In the genomic region with DNA sequence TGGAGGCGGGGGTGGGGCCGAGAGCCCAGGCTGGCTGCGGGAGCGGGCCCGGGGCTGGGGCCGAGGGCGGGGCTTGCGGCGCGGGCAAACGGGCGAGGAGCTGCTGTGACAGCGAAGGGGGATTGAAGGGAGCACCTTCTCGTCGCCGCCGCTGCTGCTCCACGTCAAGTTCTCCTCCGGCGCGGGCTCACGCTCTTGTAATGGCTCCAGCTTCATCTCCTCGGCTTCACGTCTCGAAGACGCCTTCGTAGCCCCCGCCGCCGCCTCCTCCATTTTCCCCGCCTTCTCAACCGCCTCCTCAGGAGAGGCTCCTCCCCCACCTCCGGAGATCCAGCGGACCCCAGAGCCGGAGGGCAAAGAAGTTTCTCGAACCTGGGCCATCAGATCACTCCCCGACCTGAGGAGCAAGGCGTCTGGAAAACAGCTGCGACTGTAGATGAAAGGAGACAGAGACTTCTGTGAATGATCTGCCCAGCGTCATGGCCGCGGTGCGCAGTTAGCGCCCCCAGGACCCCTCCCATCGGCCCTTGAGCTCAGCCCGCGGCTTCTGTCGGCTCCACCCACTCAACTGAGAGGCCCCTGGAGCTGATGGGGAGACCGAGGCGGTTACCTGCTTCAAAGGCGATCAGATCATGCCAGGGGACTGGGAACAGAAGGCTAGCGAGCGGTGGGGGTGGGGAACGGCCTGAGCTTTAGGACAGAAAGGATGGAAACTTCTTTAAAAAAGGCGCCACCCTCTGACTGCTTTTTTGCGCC, we compare ENCODE assay signal across 8 cellular contexts. TPM values are rescaled to one million over a fixed set of nuclear protein-coding genes. Genes with fewer than 3 reads are reported as not detected.
DNase-seq lines count a peak whose midpoint lies in the region; ATAC-seq and TF ChIP-seq lines count a peak whose summit lies in the region.

No MANE protein-coding gene starts in this region.

- H3K4me1 Mint-ChIP-seq in activated CD8-positive, alpha-beta memory T cell treated with anti-CD3 and anti-CD28 coated beads, Interleukin-2, amount 10 ng/mL, durations not matched to agents 7 days and 5 days: peaks cover 5% of the 10 kb centered on the region
- H3K4me1 Mint-ChIP-seq in endodermal cell: no peaks in the 10 kb centered on the region
- H3K4me1 Mint-ChIP-seq in stimulated activated memory B cell treated with anti-CD40 and anti-IgM and Interleukin-4, amounts not matched to agents 10 μg/mL and 1 μg/mL and 100 μg/mL, for 72 hours: peaks cover 17% of the 10 kb centered on the region

- CTCF ChIA-PET in activated CD8-positive, alpha-beta memory T cell treated with anti-CD3 and anti-CD28 coated beads, Interleukin-2, amount 10 ng/mL, durations not matched to agents 7 days and 5 days (lab: Charles Lee): interaction anchor here (0.7 to 1.6 kb wide), 5 partner anchors 37 to 760 kb away, joined by 3 to 7 read pairs (median 3); a partner anchor contains a TSS

- H3K36me3 Mint-ChIP-seq in activated CD8-positive, alpha-beta memory T cell treated with anti-CD3 and anti-CD28 coated beads, Interleukin-2, amount 10 ng/mL, durations not matched to agents 7 days and 5 days: no peaks in the 10 kb centered on the region
- H3K36me3 Mint-ChIP-seq in endodermal cell (ENCODE audit: low read depth): peaks cover 17% of the 10 kb centered on the region
- no peaks in the 10 kb centered on the region for H3K36me3 Mint-ChIP-seq in stimulated activated memory B cell treated with anti-CD40 and anti-IgM and Interleukin-4, amounts not matched to agents 10 μg/mL and 1 μg/mL and 100 μg/mL, for 72 hours

- 0% methylated on average over 3 to 51 of the region's 56 CpGs for WGBS in endodermal cell (ENCODE audit: insufficient coverage in 1 of 2, insufficient read length in 1 of 2), 2 experiments

- peak overlapping the region; percentile 71 for H3K9ac ChIP-seq in endodermal cell (ENCODE audit: extremely low read depth, low read length, poor library complexity, severe bottlenecking)
- peak overlapping the region; percentile 60 to 74 for H3K9ac ChIP-seq in mucosa of rectum (ENCODE audit: low read depth in 1 of 2, low read length in 2 of 2)

- H3K36me3 ChIP-seq in endodermal cell (ENCODE audit: control insufficient read depth, insufficient read depth, low read length) (peaks cover 10% of the 10 kb centered on the region), mucosa of rectum (ENCODE audit: control insufficient read depth in 2 of 2, insufficient read depth in 2 of 2, low read length in 2 of 2) (no peaks in the 10 kb centered on the region)

- H3K27me3 Mint-ChIP-seq in activated CD8-positive, alpha-beta memory T cell treated with anti-CD3 and anti-CD28 coated beads, Interleukin-2, amount 10 ng/mL, durations not matched to agents 7 days and 5 days: no peaks in the 10 kb centered on the region
- H3K27me3 Mint-ChIP-seq in endodermal cell (ENCODE audit: insufficient read depth): no peaks in the 10 kb centered on the region
- H3K27me3 Mint-ChIP-seq in stimulated activated memory B cell treated with anti-CD40 and anti-IgM and Interleukin-4, amounts not matched to agents 10 μg/mL and 1 μg/mL and 100 μg/mL, for 72 hours: no peaks in the 10 kb centered on the region

- TF ChIP-seq CTCF in endodermal cell (conservative IDR thresholded peaks at IDR 0.05): no peak

- H3K27ac Mint-ChIP-seq in activated CD8-positive, alpha-beta memory T cell treated with anti-CD3 and anti-CD28 coated beads, Interleukin-2, amount 10 ng/mL, durations not matched to agents 7 days and 5 days: peak overlapping the region; percentile 93
- peak overlapping the region; percentile 99 for H3K27ac Mint-ChIP-seq in endodermal cell
- H3K27ac Mint-ChIP-seq in stimulated activated memory B cell treated with anti-CD40 and anti-IgM and Interleukin-4, amounts not matched to agents 10 μg/mL and 1 μg/mL and 100 μg/mL, for 72 hours: peak overlapping the region; percentile 95

- H3K4me1 ChIP-seq in endodermal cell (ENCODE audit: control insufficient read depth, insufficient read depth, low read length): no peaks in the 10 kb centered on the region
- H3K4me1 ChIP-seq in mucosa of rectum (ENCODE audit: control insufficient read depth in 2 of 2, insufficient read depth in 2 of 2, low read length in 2 of 2): peaks cover 2 to 3% of the 10 kb centered on the region in 2 donors

- DNase-seq in NCI-H524 (lab: John Stamatoyannopoulos, UW) (peak; percentile 7 to 53), NCI-H524 treated with DMSO at 0.1 percent for 48 hours (lab: John Stamatoyannopoulos, UW) (no peak), NCI-H510A (lab: John Stamatoyannopoulos, UW) (peak; percentile 50), endodermal cell (peak; percentile 80)
- peak; percentile 75 for DNase-seq in activated CD8-positive, alpha-beta memory T cell treated with anti-CD3 and anti-CD28 coated beads, Interleukin-2, amount 10 ng/mL, durations not matched to agents 7 days and 5 days

- H3K27ac ChIP-seq in endodermal cell (ENCODE audit: low read depth, low read length): peak overlapping the region; percentile 76
- H3K27ac ChIP-seq in mucosa of rectum (ENCODE audit: low read depth in 2 of 2, low read length in 2 of 2): peak overlapping the region; percentile 82 to 86

- H3K9me3 ChIP-seq in endodermal cell (ENCODE audit: control insufficient read depth, low read length) (no peaks in the 10 kb centered on the region), mucosa of rectum (ENCODE audit: control insufficient read depth in 2 of 2, low read length in 2 of 2) (no peaks in the 10 kb centered on the region)

- H3K27me3 ChIP-seq in endodermal cell (ENCODE audit: control insufficient read depth, insufficient read depth, low read length, poor library complexity, severe bottlenecking): no peaks in the 10 kb centered on the region
- H3K27me3 ChIP-seq in mucosa of rectum (ENCODE audit: control insufficient read depth in 2 of 2, insufficient read depth in 2 of 2, low read length in 2 of 2): peaks cover 0 to 6% of the 10 kb centered on the region in 2 donors

- ATAC-seq in HG02970 (IDR thresholded peaks at IDR 0.05; ENCODE audit: low FRiP score, unreplicated experiment): peak; percentile 53
- ATAC-seq in activated CD8-positive, alpha-beta memory T cell treated with anti-CD3 and anti-CD28 coated beads, Interleukin-2, amount 10 ng/mL, durations not matched to agents 7 days and 5 days: peak; percentile 79
- ATAC-seq in stimulated activated memory B cell treated with anti-CD40 and anti-IgM and Interleukin-4, amounts not matched to agents 10 μg/mL and 1 μg/mL and 100 μg/mL, for 72 hours: peak; percentile 84

- no peaks in the 10 kb centered on the region for H3K9me3 Mint-ChIP-seq in activated CD8-positive, alpha-beta memory T cell treated with anti-CD3 and anti-CD28 coated beads, Interleukin-2, amount 10 ng/mL, durations not matched to agents 7 days and 5 days (ENCODE audit: low read depth)
- peaks cover 60% of the 10 kb centered on the region for H3K9me3 Mint-ChIP-seq in endodermal cell
- no peaks in the 10 kb centered on the region for H3K9me3 Mint-ChIP-seq in stimulated activated memory B cell treated with anti-CD40 and anti-IgM and Interleukin-4, amounts not matched to agents 10 μg/mL and 1 μg/mL and 100 μg/mL, for 72 hours

- H3K4me3 Mint-ChIP-seq in activated CD8-positive, alpha-beta memory T cell treated with anti-CD3 and anti-CD28 coated beads, Interleukin-2, amount 10 ng/mL, durations not matched to agents 7 days and 5 days: peak overlapping the region; percentile 85
- peak overlapping the region; percentile 90 for H3K4me3 Mint-ChIP-seq in endodermal cell
- peak overlapping the region; percentile 96 for H3K4me3 Mint-ChIP-seq in stimulated activated memory B cell treated with anti-CD40 and anti-IgM and Interleukin-4, amounts not matched to agents 10 μg/mL and 1 μg/mL and 100 μg/mL, for 72 hours

- H3K4me3 ChIP-seq in endodermal cell (ENCODE audit: low read length) (peak overlapping the region; percentile 86), mucosa of rectum (ENCODE audit: low read length in 2 of 2) (peak overlapping the region; percentile 80)

RNA-seq across cellular contexts. Expression of a gene that starts 0.9 kb away (rescaled TPM):
- total RNA-seq in activated CD8-positive, alpha-beta memory T cell treated with anti-CD3 and anti-CD28 coated beads, Interleukin-2, amount 10 ng/mL, durations not matched to agents 7 days and 5 days: under 1 TPM; 0.82 to 0.88 TPM
- total RNA-seq in endodermal cell: 10 to 100 TPM; 15.6 to 18.0 TPM
- polyA plus RNA-seq in endodermal cell (2013, experiment 1 of 2): 6.9 TPM
- 5.3 TPM for polyA plus RNA-seq in endodermal cell (2013, experiment 2 of 2)

RNA-seq across cellular contexts. Expression of a gene that starts 36.8 kb away (rescaled TPM):
- 10 to 100 TPM; 14.6 to 17.9 TPM for total RNA-seq in activated CD8-positive, alpha-beta memory T cell treated with anti-CD3 and anti-CD28 coated beads, Interleukin-2, amount 10 ng/mL, durations not matched to agents 7 days and 5 days
- 10 to 100 TPM; 19.6 to 37.9 TPM for total RNA-seq in endodermal cell
- polyA plus RNA-seq in endodermal cell (2013, experiment 1 of 2): 42.8 TPM
- 39.8 TPM for polyA plus RNA-seq in endodermal cell (2013, experiment 2 of 2)

Comparison
In these comparisons a context has a peak if more than half of its experiments do, and no peak if none do; other contexts are left out.
1. RNA of a gene that starts 0.9 kb away (total RNA-seq): 15.6 to 18.0 TPM in endodermal cell; 0.82 to 0.88 TPM in activated CD8-positive, alpha-beta memory T cell treated with anti-CD3 and anti-CD28 coated beads, Interleukin-2, amount 10 ng/mL, durations not matched to agents 7 days and 5 days; every median in the first group is over 4 times any median in the second.
2. Peak in every context shown above with its lines, with median percentiles within 50 percentile points of each other: ATAC-seq, H3K27ac Mint-ChIP-seq and H3K4me3 Mint-ChIP-seq.